20 cellular contexts compared by ENCODE assay signal in the genomic region with DNA sequence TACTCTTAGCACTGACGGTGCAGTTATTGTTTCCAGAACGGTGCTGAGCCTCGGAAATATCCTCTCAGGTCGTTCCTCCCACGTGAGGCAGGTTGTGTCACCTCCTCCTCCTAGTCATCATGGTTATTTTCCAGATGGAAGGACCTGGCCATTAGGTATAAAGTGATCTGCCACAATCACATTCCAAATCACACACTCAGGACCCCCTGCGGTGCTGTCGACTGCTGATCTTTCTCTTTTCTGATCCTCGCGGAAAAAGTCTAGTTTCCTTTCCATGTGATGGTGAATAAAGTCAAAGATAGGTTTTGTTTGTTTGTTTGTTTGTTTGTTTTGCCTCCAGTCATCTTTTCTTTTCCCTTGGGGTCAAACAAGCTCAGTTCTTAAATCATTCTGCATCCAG. TPM values are rescaled to one million over a fixed set of nuclear protein-coding genes. Genes with fewer than 3 reads are reported as not detected.
DNase-seq lines count a peak whose midpoint lies in the region; ATAC-seq and TF ChIP-seq lines count a peak whose summit lies in the region.
"Had no signal": no experiment of that assay in that cellular context is flagged by ENCODE, and none has a peak within 500 bp of the region (broad histone marks: within the 10 kb centered on the region; RNA-seq: fewer than 3 reads in every experiment).

No MANE protein-coding gene starts in this region.

- H3K36me3 Mint-ChIP-seq in GM23338 (ENCODE audit: low read depth) = no peaks in the 10 kb centered on the region
- H3K36me3 Mint-ChIP-seq: activated naive CD8-positive, alpha-beta T cell; immature natural killer cell; WTC11 had no signal

- H3K9ac ChIP-seq in endocrine pancreas (ENCODE audit: control insufficient read depth, insufficient read depth, low read length) = no peak overlapping the region

- peaks cover 5% of the 10 kb centered on the region; the same call in 2 of the 3 replicates for H3K4me1 Mint-ChIP-seq in GM23338
- H3K4me1 Mint-ChIP-seq: central memory CD8-positive, alpha-beta T cell; immature natural killer cell; nephron had no signal

- H2AFZ ChIP-seq in ACC112 (ENCODE audit: low read length, unreplicated experiment) (no peak overlapping the region), GM23338 (no peak overlapping the region)

- H3K9me3 ChIP-seq in endocrine pancreas (ENCODE audit: control insufficient read depth, low read length) = no peaks in the 10 kb centered on the region
- H3K9me3 ChIP-seq: ascending aorta, right lobe of liver had no signal

- no peaks in the 10 kb centered on the region for H4K20me1 ChIP-seq in GM23338 (replicated peaks; ENCODE audit: insufficient read depth)

- H3K4me3 ChIP-seq in ACC112 (ENCODE audit: low read depth, low read length) (no peak overlapping the region), GM23338 (no peak overlapping the region), endocrine pancreas (ENCODE audit: control insufficient read depth, insufficient read depth, low read length) (peak overlapping the region; percentile 44)
- H3K4me3 ChIP-seq: ascending aorta, right lobe of liver had no signal

- ATAC-seq in GM23338 (no peak), GM21390 (IDR thresholded peaks at IDR 0.05; ENCODE audit: unreplicated experiment) (no peak)
- ATAC-seq: stimulated activated naive CD8-positive, alpha-beta T cell treated with anti-CD3 and anti-CD28 coated beads, Interleukin-15, Interleukin-2, amounts not matched to agents 100 U/mL and 50 U/mL, for 24 hours; WTC11 had no signal

- TF ChIP-seq CTCF in GM23338 (conservative IDR thresholded peaks at IDR 0.05; ENCODE audit: low read depth in 2 of 2) = no peak

- H3K79me2 ChIP-seq in ACC112 (ENCODE audit: control insufficient read depth, insufficient read depth, low read length, unreplicated experiment) (no peaks in the 10 kb centered on the region), GM23338 (replicated peaks; ENCODE audit: insufficient read depth) (no peaks in the 10 kb centered on the region)

- H3F3A ChIP-seq in GM23338 (replicated peaks; ENCODE audit: low read depth) = no peaks in the 10 kb centered on the region

- H3K9me2 ChIP-seq in GM23338 (ENCODE audit: insufficient read depth) = no peaks in the 10 kb centered on the region

- H3K27me3 Mint-ChIP-seq in GM23338 (ENCODE audit: insufficient read depth, low read depth, poor library complexity) = peaks cover 3% of the 10 kb centered on the region

- H3K36me3 ChIP-seq in ACC112 (ENCODE audit: insufficient read depth, low read length) (no peaks in the 10 kb centered on the region), GM23338 (ENCODE audit: insufficient read depth) (no peaks in the 10 kb centered on the region), endocrine pancreas (ENCODE audit: control insufficient read depth, insufficient read depth, low read length) (no peaks in the 10 kb centered on the region)
- H3K36me3 ChIP-seq: ascending aorta, right lobe of liver had no signal

- no peak overlapping the region for H3K4me2 ChIP-seq in GM23338

- H3K4me1 ChIP-seq in ACC112 (ENCODE audit: control insufficient read depth, insufficient read depth, low read length, unreplicated experiment) = peaks cover 5% of the 10 kb centered on the region
- no peaks in the 10 kb centered on the region for H3K4me1 ChIP-seq in GM23338 (ENCODE audit: insufficient read depth)
- H3K4me1 ChIP-seq in endocrine pancreas (ENCODE audit: control insufficient read depth, insufficient read depth, low read length) = peaks cover 5% of the 10 kb centered on the region
- H3K4me1 ChIP-seq: ascending aorta, right lobe of liver had no signal

- no peak overlapping the region for H3K27ac Mint-ChIP-seq in GM23338
- H3K27ac Mint-ChIP-seq: activated naive CD8-positive, alpha-beta T cell; HFFc6; immature natural killer cell; nephron; WTC11 had no signal

- no peaks in the 10 kb centered on the region for H3K9me3 Mint-ChIP-seq in GM23338
- H3K9me3 Mint-ChIP-seq: central memory CD8-positive, alpha-beta T cell; HFFc6; nephron had no signal

- H3K27me3 ChIP-seq in ACC112 (ENCODE audit: insufficient read depth, low read length) (peaks cover 17% of the 10 kb centered on the region), GM23338 (ENCODE audit: insufficient read depth) (no peaks in the 10 kb centered on the region), endocrine pancreas (ENCODE audit: control insufficient read depth, insufficient read depth, low read length) (no peaks in the 10 kb centered on the region)
- H3K27me3 ChIP-seq: ascending aorta, right lobe of liver had no signal

- H3K27ac ChIP-seq in ACC112 (ENCODE audit: low read depth, low read length) = 0 out of 2 replicates have a peak overlapping the region, but pooled peaks have one; percentile 10
- no peak overlapping the region for H3K27ac ChIP-seq in GM23338 (ENCODE audit: low read depth)
- H3K27ac ChIP-seq: ascending aorta, right lobe of liver had no signal

- H3K4me3 Mint-ChIP-seq in GM23338 = no peak overlapping the region
- H3K4me3 Mint-ChIP-seq: activated naive CD8-positive, alpha-beta T cell; central memory CD8-positive, alpha-beta T cell; HFFc6; immature natural killer cell; nephron; WTC11 had no signal

- DNase-seq in GM23338 (ENCODE audit: low spot score) = peak; percentile 57
- DNase-seq in kidney tubule cell (ENCODE audit: low spot score) = peak; percentile 8
- no peak for DNase-seq in T1000 (lab: John Stamatoyannopoulos, UW)
- DNase-seq in HT-29 (ENCODE audit: low spot score) = no peak
- DNase-seq in RKO (ENCODE audit: low spot score) = no peak
- DNase-seq: foreskin melanocyte; HFFc6; hippocampal formation; immature natural killer cell; stimulated activated naive CD8-positive, alpha-beta T cell treated with anti-CD3 and anti-CD28 coated beads, Interleukin-15, Interleukin-2, amounts not matched to agents 100 U/mL and 50 U/mL, for 24 hours; T-helper 9 cell had no signal

TF ChIP-seq in GM23338, 12 proteins besides CTCF, POLR2A, EP300 and RAD21 (continues in another document):
- TF ChIP-seq, protein P1, sequence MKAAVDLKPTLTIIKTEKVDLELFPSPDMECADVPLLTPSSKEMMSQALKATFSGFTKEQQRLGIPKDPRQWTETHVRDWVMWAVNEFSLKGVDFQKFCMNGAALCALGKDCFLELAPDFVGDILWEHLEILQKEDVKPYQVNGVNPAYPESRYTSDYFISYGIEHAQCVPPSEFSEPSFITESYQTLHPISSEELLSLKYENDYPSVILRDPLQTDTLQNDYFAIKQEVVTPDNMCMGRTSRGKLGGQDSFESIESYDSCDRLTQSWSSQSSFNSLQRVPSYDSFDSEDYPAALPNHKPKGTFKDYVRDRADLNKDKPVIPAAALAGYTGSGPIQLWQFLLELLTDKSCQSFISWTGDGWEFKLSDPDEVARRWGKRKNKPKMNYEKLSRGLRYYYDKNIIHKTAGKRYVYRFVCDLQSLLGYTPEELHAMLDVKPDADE (IDR thresholded peaks at IDR 0.05) = no peak
- TF ChIP-seq ZNF114 (CRISPR knock-in tag; IDR thresholded peaks at IDR 0.05) (no peak), POLR2AphosphoS5 (IDR thresholded peaks at IDR 0.05; ENCODE audit: low read depth) (no peak), JUNB (IDR thresholded peaks at IDR 0.05; ENCODE audit: unreplicated experiment) (no peak), ZNF331 (CRISPR knock-in tag; IDR thresholded peaks at IDR 0.05; ENCODE audit: low read depth) (no peak)

RNA-seq across cellular contexts. Expression of a gene that starts 28.7 kb away (rescaled TPM):
- 11.8 and 16.6 TPM in 2 replicates for total RNA-seq in GM23338 (2014; rRNA removed; shearing (Covaris generic))
- 4.6 and 6.9 TPM in 2 replicates for polyA plus RNA-seq in GM23338 (2016; fragmentation: Nextera tagmentation; extraction: Ambion mirVana)
- 0.13 and 0.15 TPM in 2 replicates for total RNA-seq in HT-29 (2014; rRNA removed; shearing (Covaris generic))
- polyA plus RNA-seq: immature natural killer cell had no signal

Comparison
In these comparisons a context has a peak if more than half of its experiments do, and no peak if none do; other contexts are left out.
1. DNase-seq: peak in GM23338 (single experiment) and kidney tubule cell (single experiment); none in T1000 (single experiment), HT-29 (single experiment) and RKO (single experiment).
2. RNA of a gene that starts 28.7 kb away (total RNA-seq): 11.8 to 16.6 TPM in GM23338; 0.13 to 0.15 TPM in HT-29; every median in the first group is over 10 times any median in the second.